8 cellular contexts compared by ENCODE assay signal in genomic region chr19:10290439-10290875, GRCh38. TPM values are rescaled to one million over a fixed set of nuclear protein-coding genes. Genes with fewer than 3 reads are reported as not detected.
DNase-seq lines count a peak whose midpoint lies in the region; ATAC-seq and TF ChIP-seq lines count a peak whose summit lies in the region.
"Had no signal": no experiment of that assay in that cellular context is flagged by ENCODE, and none has a peak within 500 bp of the region (broad histone marks: within the 10 kb centered on the region; RNA-seq: fewer than 3 reads in every experiment).

No MANE protein-coding gene starts in this region.

- H3K9me2 ChIP-seq in OCI-LY1 (ENCODE audit: low read depth, low read length) = no peaks in the 10 kb centered on the region

- H3K36me3 ChIP-seq in OCI-LY1 (ENCODE audit: insufficient read depth, low read length) = peaks cover 4% of the 10 kb centered on the region
- H3K36me3 ChIP-seq in ectodermal cell (ENCODE audit: control insufficient read depth, insufficient read depth, low read length) = no peaks in the 10 kb centered on the region
- H3K36me3 ChIP-seq in psoas muscle (ENCODE audit: insufficient read depth in 1 of 2, low read depth in 1 of 2) = peaks cover 0 to 5% of the 10 kb centered on the region in 2 donors

- H3K9ac ChIP-seq in OCI-LY1 (ENCODE audit: low read length) = peak overlapping the region; percentile 41; the same call in 1 of the 2 replicates

- H3K4me2 ChIP-seq in OCI-LY1 (ENCODE audit: low read length) = peak overlapping the region; percentile 93

- no peaks in the 10 kb centered on the region for H3K79me2 ChIP-seq in OCI-LY1 (ENCODE audit: insufficient read depth, low read length)

- TF ChIP-seq CTCF in GM12875 (IDR thresholded peaks at IDR 0.05; ENCODE audit: borderline replicate concordance, insufficient read depth, low read depth, low read length) (no peak), OCI-LY1 (IDR thresholded peaks at IDR 0.05; ENCODE audit: low read length) (no peak), psoas muscle (IDR thresholded peaks at IDR 0.05) (no peak)

- H3K27ac ChIP-seq in OCI-LY1 (ENCODE audit: low read depth, low read length, poor library complexity, severe bottlenecking) (no peak overlapping the region), ectodermal cell (ENCODE audit: insufficient read depth, low read depth, low read length, poor library complexity, severe bottlenecking) (no peak overlapping the region), psoas muscle (no peak overlapping the region)

- intact Hi-C loops in psoas muscle (cut with DNase I) = no loop called here

- H4K20me1 ChIP-seq in OCI-LY1 (ENCODE audit: insufficient read depth, low read length) = no peaks in the 10 kb centered on the region

- H3K9me3 ChIP-seq in OCI-LY1 (ENCODE audit: low read length) (no peaks in the 10 kb centered on the region), ectodermal cell (ENCODE audit: control insufficient read depth, low read length) (no peaks in the 10 kb centered on the region), psoas muscle (no peaks in the 10 kb centered on the region)

- 1% methylated on average over 26 of the region's 26 CpGs for WGBS in ectodermal cell, 2 experiments
- 0 to 2% (median 2%) methylated on average over 26 of the region's 26 CpGs for WGBS in psoas muscle, 3 donors

- H3K27me3 ChIP-seq in OCI-LY1 (ENCODE audit: insufficient read depth, low read length) (no peaks in the 10 kb centered on the region), ectodermal cell (ENCODE audit: control insufficient read depth, insufficient read depth, low read length, poor library complexity, severe bottlenecking) (peaks cover 97% of the 10 kb centered on the region), psoas muscle (ENCODE audit: insufficient read depth in 3 of 3, low read length in 2 of 3) (peaks cover 0 to 92% (median 59%) of the 10 kb centered on the region in 3 donors)

- H2AFZ ChIP-seq in OCI-LY1 (ENCODE audit: low read length) = no peak overlapping the region

- no peaks in the 10 kb centered on the region for H3F3A ChIP-seq in OCI-LY1 (ENCODE audit: insufficient read depth, low read length)

- ATAC-seq in psoas muscle (peak in 2 of 4 donors; percentile 6 to 11), GM21526 (IDR thresholded peaks at IDR 0.05; ENCODE audit: low FRiP score, unreplicated experiment) (no peak)

- peaks cover 51% of the 10 kb centered on the region for H3K4me1 ChIP-seq in OCI-LY1 (ENCODE audit: insufficient read depth, low read length, severe bottlenecking)
- peaks cover 23% of the 10 kb centered on the region for H3K4me1 ChIP-seq in ectodermal cell (ENCODE audit: control insufficient read depth, insufficient read depth, low read length)
- peaks cover 43% of the 10 kb centered on the region for H3K4me1 ChIP-seq in psoas muscle

- peak overlapping the region; percentile 52 for H3K4me3 ChIP-seq in GM12875 (ENCODE audit: low read depth, low read length)
- peak overlapping the region; percentile 62 for H3K4me3 ChIP-seq in OCI-LY1 (ENCODE audit: low read depth, low read length, poor library complexity, severe bottlenecking)
- peak overlapping the region; percentile 16 for H3K4me3 ChIP-seq in ectodermal cell (ENCODE audit: insufficient read depth, low read depth, low read length)
- peak overlapping the region; percentile 64 for H3K4me3 ChIP-seq in psoas muscle

- no peak for DNase-seq in psoas muscle
- no peak for DNase-seq in effector CD8-positive, alpha-beta T cell (lab: John Stamatoyannopoulos, UW)
- no peak for DNase-seq in NCI-H1694 treated with DMSO at 0.1 percent for 48 hours (lab: John Stamatoyannopoulos, UW)

RNA-seq across cellular contexts. Expression of gene ICAM5, which starts 0.7 kb away (rescaled TPM):
- 1.8 TPM for polyA plus RNA-seq in ectodermal cell (2013, experiment 1 of 4)
- polyA plus RNA-seq in ectodermal cell (2013, experiment 2 of 4) = 2.0 TPM
- polyA plus RNA-seq in ectodermal cell (2013, experiment 3 of 4) = 1.1 TPM
- polyA plus RNA-seq in ectodermal cell (2013, experiment 4 of 4) = 1.9 TPM
- under 1 TPM in 2 of 4 donors, not detected in 2; 0.13 to 0.22 TPM for total RNA-seq in psoas muscle
- polyA plus RNA-seq in psoas muscle = under 1 TPM in 2 of 3 donors, not detected in 1; 0.04 TPM

RNA-seq across cellular contexts. Expression of gene ICAM4, which starts 3.7 kb away (rescaled TPM):
- 0.35 TPM for polyA plus RNA-seq in ectodermal cell (2013, experiment 1 of 4)
- 1.1 TPM for polyA plus RNA-seq in ectodermal cell (2013, experiment 2 of 4)
- 0.32 TPM for polyA plus RNA-seq in ectodermal cell (2013, experiment 3 of 4)
- polyA plus RNA-seq in ectodermal cell (2013, experiment 4 of 4) = 0.53 TPM
- total RNA-seq in psoas muscle = under 1 TPM in 1 of 4 donors, not detected in 3; 0.47 TPM
- under 1 TPM in 2 of 3 donors, not detected in 1; 0.04 to 0.18 TPM for polyA plus RNA-seq in psoas muscle
- total RNA-seq: HT1080 had no signal

RNA-seq across cellular contexts. Expression of gene ZGLP1, which starts 19.2 kb away (rescaled TPM):
- polyA plus RNA-seq in ectodermal cell (2013, experiment 1 of 4) = 7.7 TPM
- 7.6 TPM for polyA plus RNA-seq in ectodermal cell (2013, experiment 2 of 4)
- polyA plus RNA-seq in ectodermal cell (2013, experiment 3 of 4) = 6.1 TPM
- polyA plus RNA-seq in ectodermal cell (2013, experiment 4 of 4) = 6.4 TPM
- total RNA-seq in psoas muscle = 1 to 10 TPM in 1 of 4 donors, under 1 TPM in 2, not detected in 1; 0.59 to 2.9 (median 0.69) TPM
- polyA plus RNA-seq in psoas muscle = 1 to 10 TPM in 1 of 3 donors, under 1 TPM in 2; 0.69 to 1.6 (median 1.00) TPM

RNA-seq across cellular contexts. Expression of gene ICAM1, which starts 19.5 kb away (rescaled TPM):
- polyA plus RNA-seq in ectodermal cell (2013, experiment 1 of 4) = 1.9 TPM
- polyA plus RNA-seq in ectodermal cell (2013, experiment 2 of 4) = 1.8 TPM
- polyA plus RNA-seq in ectodermal cell (2013, experiment 3 of 4) = 1.3 TPM
- 2.1 TPM for polyA plus RNA-seq in ectodermal cell (2013, experiment 4 of 4)
- 1 to 10 TPM; 3.7 to 8.0 (median 6.9) TPM for total RNA-seq in psoas muscle
- polyA plus RNA-seq in psoas muscle = 1 to 10 TPM; 2.7 to 7.5 (median 3.3) TPM

RNA-seq across cellular contexts. Expression of gene FDX2, which starts 25.4 kb away (rescaled TPM):
- 23.5 TPM for polyA plus RNA-seq in ectodermal cell (2013, experiment 1 of 4)
- polyA plus RNA-seq in ectodermal cell (2013, experiment 2 of 4) = 22.4 TPM
- 20.5 TPM for polyA plus RNA-seq in ectodermal cell (2013, experiment 3 of 4)
- 25.6 TPM for polyA plus RNA-seq in ectodermal cell (2013, experiment 4 of 4)
- total RNA-seq in psoas muscle = 10 to 100 TPM; 16.0 to 21.8 (median 18.3) TPM
- polyA plus RNA-seq in psoas muscle = 10 to 100 TPM; 30.7 to 52.5 (median 39.6) TPM
